In the genomic region with DNA sequence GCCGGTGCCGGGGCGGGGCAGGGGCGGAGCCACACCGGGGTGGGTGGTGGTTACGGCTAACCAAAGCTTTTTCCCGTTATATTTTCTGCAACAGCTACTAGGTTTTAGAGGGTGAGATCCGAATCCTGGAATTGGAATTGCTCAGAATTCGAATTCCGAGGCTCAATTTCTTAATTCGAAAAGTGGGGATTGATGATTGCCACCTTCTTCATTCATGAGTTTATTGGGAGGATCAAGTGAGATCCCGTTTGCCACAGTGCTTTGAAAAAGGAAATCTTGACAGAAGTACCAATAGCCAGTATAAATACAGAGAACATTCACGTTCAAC, we compare ENCODE assay signal across 8 cellular contexts. TPM values are rescaled to one million over a fixed set of nuclear protein-coding genes. Genes with fewer than 3 reads are reported as not detected.
DNase-seq lines count a peak whose midpoint lies in the region; ATAC-seq lines count a peak whose summit lies in the region.

No MANE protein-coding gene starts in this region.

- peak overlapping the region; percentile 87 for H3K4me3 Mint-ChIP-seq in T-helper 2 cell treated with Interferon-gamma antibody and Interleukin-4, amounts not matched to agents 5 μg/mL and 100 μg/mL, for 36 hours
- peak overlapping the region; percentile 76 for H3K4me3 Mint-ChIP-seq in activated CD4-positive, alpha-beta memory T cell treated with anti-CD3 and anti-CD28 coated beads for 36 hours

- ATAC-seq in HG03457 (IDR thresholded peaks at IDR 0.05; ENCODE audit: unreplicated experiment): no peak
- ATAC-seq in HG03439 (IDR thresholded peaks at IDR 0.05; ENCODE audit: unreplicated experiment): no peak

- H3K9me3 ChIP-seq in iPS-20b (ENCODE audit: insufficient read depth, low read depth, low read length): no peaks in the 10 kb centered on the region

- no peak overlapping the region for H3K27ac Mint-ChIP-seq in T-helper 2 cell treated with Interferon-gamma antibody and Interleukin-4, amounts not matched to agents 5 μg/mL and 100 μg/mL, for 36 hours
- peak overlapping the region; percentile 30 for H3K27ac Mint-ChIP-seq in activated CD4-positive, alpha-beta memory T cell treated with anti-CD3 and anti-CD28 coated beads for 36 hours

- no peak for DNase-seq in T-helper 2 cell treated with Interferon-gamma antibody and Interleukin-4, amounts not matched to agents 5 μg/mL and 100 μg/mL, for 36 hours (ENCODE audit: low spot score)
- DNase-seq in T-helper 2 cell (no peak), substantia nigra (lab: John Stamatoyannopoulos, UW) (no peak), NCI-H1092 treated with DMSO at 0.1 percent for 48 hours (lab: John Stamatoyannopoulos, UW) (no peak)
- no peak for DNase-seq in activated CD4-positive, alpha-beta memory T cell treated with anti-CD3 and anti-CD28 coated beads for 36 hours

- intact Hi-C loops in activated CD4-positive, alpha-beta memory T cell treated with anti-CD3 and anti-CD28 coated beads for 36 hours (cut with micrococcal nuclease): loop anchor here (1.0 to 10.0 kb wide), 3 partner anchors 30 to 107 kb away; a partner anchor contains a TSS

- peaks cover 2% of the 10 kb centered on the region for H3K27me3 Mint-ChIP-seq in T-helper 2 cell treated with Interferon-gamma antibody and Interleukin-4, amounts not matched to agents 5 μg/mL and 100 μg/mL, for 36 hours (ENCODE audit: low read depth)
- no peaks in the 10 kb centered on the region for H3K27me3 Mint-ChIP-seq in activated CD4-positive, alpha-beta memory T cell treated with anti-CD3 and anti-CD28 coated beads for 36 hours

- peaks cover 7% of the 10 kb centered on the region for H3K36me3 Mint-ChIP-seq in T-helper 2 cell treated with Interferon-gamma antibody and Interleukin-4, amounts not matched to agents 5 μg/mL and 100 μg/mL, for 36 hours (ENCODE audit: low read depth)
- no peaks in the 10 kb centered on the region for H3K36me3 Mint-ChIP-seq in activated CD4-positive, alpha-beta memory T cell treated with anti-CD3 and anti-CD28 coated beads for 36 hours

- POLR2A ChIA-PET in activated CD4-positive, alpha-beta memory T cell treated with anti-CD3 and anti-CD28 coated beads for 36 hours (lab: Charles Lee): interaction anchor here (0.7 to 1.6 kb wide), 4 partner anchors 29 to 355 kb away, joined by 3 to 11 read pairs (median 4); a partner anchor contains a TSS

- H3K4me1 Mint-ChIP-seq in T-helper 2 cell treated with Interferon-gamma antibody and Interleukin-4, amounts not matched to agents 5 μg/mL and 100 μg/mL, for 36 hours (ENCODE audit: low read depth): peaks cover 20% of the 10 kb centered on the region
- H3K4me1 Mint-ChIP-seq in activated CD4-positive, alpha-beta memory T cell treated with anti-CD3 and anti-CD28 coated beads for 36 hours (ENCODE audit: low read depth): peaks cover 17% of the 10 kb centered on the region

- peaks cover 5% of the 10 kb centered on the region for H3K4me1 ChIP-seq in iPS-20b (ENCODE audit: insufficient read depth, low read length)

- peak overlapping the region; percentile 95 for H3K4me3 ChIP-seq in iPS-20b (ENCODE audit: low read length)

- no peaks in the 10 kb centered on the region for H3K27me3 ChIP-seq in iPS-20b (ENCODE audit: insufficient read depth, low read length)

- H3K27ac ChIP-seq in iPS-20b (ENCODE audit: low read length) (no peak overlapping the region), substantia nigra (ENCODE audit: low read depth, low read length, poor library complexity, severe bottlenecking) (peak overlapping the region; percentile 97)

- H3K9me3 Mint-ChIP-seq in T-helper 2 cell treated with Interferon-gamma antibody and Interleukin-4, amounts not matched to agents 5 μg/mL and 100 μg/mL, for 36 hours: no peaks in the 10 kb centered on the region
- no peaks in the 10 kb centered on the region for H3K9me3 Mint-ChIP-seq in activated CD4-positive, alpha-beta memory T cell treated with anti-CD3 and anti-CD28 coated beads for 36 hours

- H3K9ac ChIP-seq in iPS-20b (ENCODE audit: low read depth, low read length): no peak overlapping the region

- no peaks in the 10 kb centered on the region for H3K36me3 ChIP-seq in iPS-20b (ENCODE audit: insufficient read depth, low read depth, low read length)

- CTCF ChIA-PET in activated CD4-positive, alpha-beta memory T cell treated with anti-CD3 and anti-CD28 coated beads for 36 hours (lab: Charles Lee): interaction anchor here (1.3 to 2.9 kb wide), 6 partner anchors 10 to 256 kb away, joined by 3 to 23 read pairs (median 6); a partner anchor contains a TSS

RNA-seq across cellular contexts. Expression of a gene that starts 0.2 kb away (rescaled TPM):
- total RNA-seq in activated CD4-positive, alpha-beta memory T cell treated with anti-CD3 and anti-CD28 coated beads for 36 hours: 10 to 100 TPM; 16.8 to 18.8 TPM

RNA-seq across cellular contexts. Expression of a gene that starts 0.5 kb away (rescaled TPM):
- 1 to 10 TPM; 3.4 to 4.5 TPM for total RNA-seq in activated CD4-positive, alpha-beta memory T cell treated with anti-CD3 and anti-CD28 coated beads for 36 hours

RNA-seq across cellular contexts. Expression of a gene that starts 29.0 kb away (rescaled TPM):
- 1 to 10 TPM; 8.6 to 9.5 TPM for total RNA-seq in activated CD4-positive, alpha-beta memory T cell treated with anti-CD3 and anti-CD28 coated beads for 36 hours

RNA-seq across cellular contexts. Expression of a gene that starts 32.6 kb away (rescaled TPM):
- under 1 TPM; 0.15 to 0.33 TPM for total RNA-seq in activated CD4-positive, alpha-beta memory T cell treated with anti-CD3 and anti-CD28 coated beads for 36 hours

RNA-seq across cellular contexts. Expression of a gene that starts 50.4 kb away (rescaled TPM):
- 1 to 10 TPM; 5.6 to 7.6 TPM for total RNA-seq in activated CD4-positive, alpha-beta memory T cell treated with anti-CD3 and anti-CD28 coated beads for 36 hours
